ENCODE assay signal across 23 cellular contexts in genomic region chr5:10021248-10021647, GRCh38.
"Had no signal": no experiment of that assay in that cellular context is flagged by ENCODE, and none has a peak within 500 bp of the region (broad histone marks: within the 10 kb centered on the region; RNA-seq: fewer than 3 reads in every experiment).

No MANE protein-coding gene starts in this region.

- H3K27ac ChIP-seq: epithelial cell of prostate, left lung, neutrophil, right atrium auricular region, skin epidermis, tibial artery, uterus had no signal

- FAIRE-seq: keratinocyte had no signal

- DNase-seq: activated CD4-positive, alpha-beta T cell treated with anti-CD3 and anti-CD28 coated beads for 1 hour; activated CD4-positive, alpha-beta T cell treated with anti-CD3 and anti-CD28 coated beads, Interleukin-2, amount 50 U/mL, for 4 hours; activated naive CD4-positive, alpha-beta T cell treated with anti-CD3 and anti-CD28 coated beads for 36 hours; activated T-cell treated with anti-CD3 and anti-CD28 coated beads for 4 hours; caudate nucleus; cortex of kidney; effector memory CD4-positive, alpha-beta T cell; left lung; mammary epithelial cell; naive thymus-derived CD8-positive, alpha-beta T cell; stimulated activated CD4-positive, alpha-beta T cell treated with anti-CD3 and anti-CD28 coated beads, Interleukin-15, amount 100 ng/mL, for 24 hours; stimulated activated CD4-positive, alpha-beta T cell treated with anti-CD3 and anti-CD28 coated beads, Interleukin-4, amount 100 ng/mL, for 1 hour; stimulated activated naive B cell treated with anti-CD40 and anti-IgM and Interleukin-4, amounts not matched to agents 10 μg/mL and 1 μg/mL and 100 μg/mL, for 72 hours; T-cell; T1000; tibial artery; uterus had no signal

- H3K9me3 ChIP-seq: neutrophil, uterus had no signal

- H3K27me3 ChIP-seq: left lung, neutrophil, right atrium auricular region, tibial artery, uterus had no signal

- H3K4me3 ChIP-seq: left lung, right atrium auricular region, skin epidermis, tibial artery, uterus had no signal

- H3K4me1 ChIP-seq: left lung, right atrium auricular region, tibial artery, uterus had no signal

- ATAC-seq: activated T-helper 17 cell treated with anti-CD3 and anti-CD28 coated beads, Interleukin-2, amount 50 U/mL, for 72 hours; left lung; naive thymus-derived CD8-positive, alpha-beta T cell; stimulated activated naive B cell treated with anti-CD40 and anti-IgM and Interleukin-4, amounts not matched to agents 10 μg/mL and 1 μg/mL and 100 μg/mL, for 72 hours; T-cell had no signal

- H3K36me3 ChIP-seq: left lung, neutrophil, right atrium auricular region, tibial artery, uterus had no signal
